Comparison of ENCODE assay signal across 24 cellular contexts in the genomic region with DNA sequence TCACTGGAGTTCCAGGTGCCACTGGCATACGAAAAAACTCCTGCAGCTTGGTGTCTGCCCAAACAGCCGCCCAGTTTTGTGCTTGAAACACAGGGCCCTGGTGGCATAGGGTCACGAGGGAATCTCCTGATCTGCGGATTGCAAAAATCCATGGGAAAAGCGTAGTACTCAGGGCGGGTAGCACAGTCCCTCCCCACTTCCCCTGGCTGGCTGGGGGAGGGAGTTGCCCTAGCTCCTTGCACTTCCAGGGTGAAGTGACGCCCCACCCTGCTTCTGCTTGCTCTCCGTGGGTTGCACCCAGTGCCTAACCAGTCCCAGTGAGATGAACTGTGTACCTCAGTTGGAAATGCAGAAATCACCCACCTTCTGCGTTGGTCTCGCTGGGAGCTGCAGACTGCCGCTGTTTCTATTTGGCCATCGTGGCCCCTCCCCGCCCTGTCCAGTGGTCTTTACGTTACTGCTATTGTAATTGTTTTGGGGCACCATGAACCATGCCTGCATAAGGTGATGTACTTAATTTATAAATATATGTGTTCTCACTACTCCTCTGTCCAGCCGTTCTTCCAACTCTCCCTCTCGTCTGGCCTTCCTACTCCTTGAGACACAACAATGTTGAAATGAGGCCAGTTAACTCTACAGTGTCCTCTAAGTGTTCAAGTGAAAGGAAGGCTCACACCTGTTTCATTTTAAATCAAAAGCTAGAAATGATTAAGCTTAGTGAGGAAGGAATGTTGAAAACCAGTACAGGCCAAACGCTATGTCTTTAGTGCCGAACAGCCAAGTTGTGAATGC.
A peak's percentile ranks its signal among the peaks of the same experiment; 100 is the strongest.
DNase-seq lines count a peak whose midpoint lies in the region; ATAC-seq, FAIRE-seq and TF ChIP-seq lines count a peak whose summit lies in the region.
"Had no signal": no experiment of that assay in that cellular context is flagged by ENCODE, and none has a peak within 500 bp of the region (broad histone marks: within the 10 kb centered on the region; RNA-seq: fewer than 3 reads in every experiment).

No MANE protein-coding gene starts in this region.

- no peak overlapping the region for H2BK20ac ChIP-seq in H1 (ENCODE audit: low read length)

- DNase-seq in H1 (ENCODE audit: low read depth in 1 of 2, low spot score in 2 of 2) (no peak), left lung (peak in 1 of 2 donors; percentile 48), nephron progenitor cell (no peak), upper lobe of right lung (peak; percentile 67), NCI-H2029 treated with DMSO at 0.1 percent for 48 hours (lab: John Stamatoyannopoulos, UW) (no peak)
- DNase-seq: ACHN; BE2C; C1 segment of cervical spinal cord; Caco-2; CD4-positive, CD25-positive, alpha-beta regulatory T cell; CD8-positive, alpha-beta memory T cell; GM23248; H7; HFFc6; IMR-90 had no signal

- H3K9me3 ChIP-seq in H1 (ENCODE audit: insufficient read depth in 2 of 2, low read depth in 1 of 2, low read length in 1 of 2): no peaks in the 10 kb centered on the region
- no peaks in the 10 kb centered on the region for H3K9me3 ChIP-seq in left lung
- no peaks in the 10 kb centered on the region for H3K9me3 ChIP-seq in upper lobe of right lung
- H3K9me3 ChIP-seq: BE2C had no signal

- no peaks in the 10 kb centered on the region for H3K4me1 Mint-ChIP-seq in nephron progenitor cell
- H3K4me1 Mint-ChIP-seq: CD4-positive, CD25-positive, alpha-beta regulatory T cell; CD8-positive, alpha-beta memory T cell had no signal

- TF ChIP-seq POLR2A in H1 (IDR thresholded peaks at IDR 0.05; ENCODE audit: control extremely low read depth in 1 of 2, low read depth in 2 of 2, low read length in 2 of 2): no peak

- H4K8ac ChIP-seq in H1 (ENCODE audit: extremely low read depth, insufficient read depth, low read length): peak overlapping the region; percentile 57; the same call in 1 of the 2 replicates

- no peak overlapping the region for H2AFZ ChIP-seq in H1 (ENCODE audit: low read length)
- H2AFZ ChIP-seq: GM23248 had no signal

- no peak overlapping the region for H2BK120ac ChIP-seq in H1 (replicated peaks; ENCODE audit: low read depth, low read length)

- no peak overlapping the region for H2AK5ac ChIP-seq in H1 (ENCODE audit: low read depth, low read length)

- no peaks in the 10 kb centered on the region for H3K79me1 ChIP-seq in H1 (ENCODE audit: low read depth, low read length)

- no peak overlapping the region for H2BK5ac ChIP-seq in H1 (ENCODE audit: low read depth, low read length)

- no peak for FAIRE-seq in H1 (lab: Jason Lieb, UNC)
- FAIRE-seq: A204.1, D721Med, G401.6, GM12891, GM18507, HTR-8/SVneo had no signal

- WGBS in H1 (ENCODE audit: extremely low coverage in 1 of 2, insufficient coverage in 1 of 2, insufficient read length in 1 of 2, insufficient replicate concordance in 2 of 2, low coverage in 1 of 2, low lambda C conversion rate in 2 of 2, missing lambda C conversion rate in 1 of 2), 2 experiments: 91% methylated on average over 18 of the region's 18 CpGs; no CpG with 5 or more reads in 1 of the 2 experiments

- no peak overlapping the region for H3K23ac ChIP-seq in H1 (ENCODE audit: insufficient read length)

- H2BK12ac ChIP-seq in H1 (ENCODE audit: low read depth, low read length): no peak overlapping the region

- peaks cover 12% of the 10 kb centered on the region for H3K9me3 Mint-ChIP-seq in nephron progenitor cell
- H3K9me3 Mint-ChIP-seq: CD8-positive, alpha-beta memory T cell; HFFc6 had no signal

- H3K4me3 ChIP-seq in H1 (ENCODE audit: extremely low read depth in 1 of 4, insufficient read depth in 2 of 4, low read depth in 3 of 4, low read length in 4 of 4) (no peak overlapping the region), left lung (no peak overlapping the region), upper lobe of right lung (peak overlapping the region; percentile 4)
- H3K4me3 ChIP-seq: GM23248 had no signal

- no peak overlapping the region for H3K56ac ChIP-seq in H1 (replicated peaks; ENCODE audit: insufficient read length, low read depth, low read length)

- H3K27ac ChIP-seq in H1 (ENCODE audit: low read depth, low read length) (no peak overlapping the region), left lung (no peak overlapping the region), upper lobe of right lung (no peak overlapping the region)
- H3K27ac ChIP-seq: GM23248 had no signal

- 0 out of 8 replicates have a peak, but pooled peaks cover 0 to 2% (median 0%) of the 10 kb centered on the region in 4 experiments for H3K36me3 ChIP-seq in H1 (ENCODE audit: control insufficient read depth in 2 of 4, insufficient read depth in 4 of 4, low read length in 3 of 4)
- no peaks in the 10 kb centered on the region for H3K36me3 ChIP-seq in left lung
- no peaks in the 10 kb centered on the region for H3K36me3 ChIP-seq in upper lobe of right lung
- H3K36me3 ChIP-seq: BE2C had no signal

- intact Hi-C loops in left lung (cut with DNase I): no loop called here
- intact Hi-C loops in upper lobe of right lung (cut with DNase I): no loop called here

- CTCF ChIA-PET in H1 (lab: Charles Lee; ENCODE audit: partially characterized antibody): interaction anchor here (0.7 to 2.9 kb wide), 5 partner anchors 12 to 387 kb away, joined by 3 to 20 read pairs (median 3); no protein-coding TSS in a partner anchor

- peaks cover 22% of the 10 kb centered on the region for H3K36me3 Mint-ChIP-seq in nephron progenitor cell (ENCODE audit: low read depth)
- H3K36me3 Mint-ChIP-seq: CD8-positive, alpha-beta memory T cell had no signal

- peak; percentile 91 for ATAC-seq in left lung
- peak; percentile 81 for ATAC-seq in upper lobe of right lung
- no peak for ATAC-seq in HG03469 (IDR thresholded peaks at IDR 0.05; ENCODE audit: unreplicated experiment)
- ATAC-seq in GM18502 (IDR thresholded peaks at IDR 0.05; ENCODE audit: poor library complexity, unreplicated experiment): no peak
- ATAC-seq: HCT116 had no signal

- POLR2A ChIA-PET in H1 (lab: Charles Lee; ENCODE audit: partially characterized antibody): interaction anchor here (0.6 to 1.9 kb wide), 3 partner anchors 10 to 150 kb away, joined by 4 to 7 read pairs (median 4); no protein-coding TSS in a partner anchor

- H3K27me3 Mint-ChIP-seq in nephron progenitor cell (ENCODE audit: low read depth, poor library complexity): peaks cover under 1% of the 10 kb centered on the region
- H3K27me3 Mint-ChIP-seq: CD4-positive, CD25-positive, alpha-beta regulatory T cell; CD8-positive, alpha-beta memory T cell had no signal

- TF ChIP-seq EP300 in H1 (IDR thresholded peaks at IDR 0.05; ENCODE audit: borderline replicate concordance in 1 of 2, low read depth in 2 of 2, low read length in 2 of 2): no peak

- no peak overlapping the region for H3K9ac ChIP-seq in H1 (replicated peaks in 1 of 4; ENCODE audit: extremely low read depth in 1 of 4, low read depth in 3 of 4, low read length in 3 of 4)
- H3K9ac ChIP-seq: GM23248 had no signal

- no peak overlapping the region for H3K14ac ChIP-seq in H1 (ENCODE audit: insufficient read length)

- no peak overlapping the region for H3K4me3 Mint-ChIP-seq in nephron progenitor cell
- H3K4me3 Mint-ChIP-seq: CD4-positive, CD25-positive, alpha-beta regulatory T cell; CD8-positive, alpha-beta memory T cell; HFFc6 had no signal

- H4K5ac ChIP-seq in H1 (ENCODE audit: insufficient read length, low read depth, low read length): no peak overlapping the region

- no peaks in the 10 kb centered on the region for H3K79me2 ChIP-seq in H1 (ENCODE audit: control insufficient read depth in 1 of 2, insufficient read depth in 2 of 2, low read length in 2 of 2)

- no peaks in the 10 kb centered on the region for H3K27me3 ChIP-seq in H1 (replicated peaks in 1 of 4; ENCODE audit: control insufficient read depth in 3 of 4, extremely low read depth in 1 of 4, insufficient read depth in 3 of 4, low read length in 3 of 4)
- no peaks in the 10 kb centered on the region for H3K27me3 ChIP-seq in left lung
- no peaks in the 10 kb centered on the region for H3K27me3 ChIP-seq in upper lobe of right lung
- H3K27me3 ChIP-seq: BE2C had no signal

- no peak overlapping the region for H3K4me2 ChIP-seq in H1 (ENCODE audit: insufficient read depth in 1 of 2, low read depth in 2 of 2, low read length in 2 of 2)

- peak overlapping the region; percentile 17 for H3K27ac Mint-ChIP-seq in nephron progenitor cell
- H3K27ac Mint-ChIP-seq: CD4-positive, CD25-positive, alpha-beta regulatory T cell; CD8-positive, alpha-beta memory T cell; HFFc6 had no signal

- H3K4me1 ChIP-seq in H1 (replicated peaks in 1 of 4; ENCODE audit: control insufficient read depth in 3 of 4, insufficient read depth in 4 of 4, low read length in 3 of 4) (no peaks in the 10 kb centered on the region; a peak in 1 of 7 replicates), left lung (no peaks in the 10 kb centered on the region), upper lobe of right lung (no peaks in the 10 kb centered on the region)
- H3K4me1 ChIP-seq: BE2C, Caco-2 had no signal

- no peak overlapping the region for H3K4ac ChIP-seq in H1 (replicated peaks; ENCODE audit: insufficient read length, low read depth, low read length)

- no peaks in the 10 kb centered on the region for H3K23me2 ChIP-seq in H1 (ENCODE audit: low read depth, low read length)

- no peaks in the 10 kb centered on the region for H4K20me1 ChIP-seq in H1 (replicated peaks in 1 of 2; ENCODE audit: control insufficient read depth in 1 of 2, insufficient read depth in 2 of 2, low read length in 2 of 2)

- TF ChIP-seq CTCF in H1 (IDR thresholded peaks at IDR 0.05; ENCODE audit: control extremely low read depth in 1 of 3, insufficient read depth in 1 of 3, low read depth in 1 of 3, low read length in 3 of 3) (no peak), left lung (IDR thresholded peaks at IDR 0.05) (no peak), nephron progenitor cell (IDR thresholded peaks at IDR 0.05) (no peak), upper lobe of right lung (IDR thresholded peaks at IDR 0.05) (no peak)

- no peak overlapping the region for H2BK15ac ChIP-seq in H1 (ENCODE audit: low read length)

- no peak for TF ChIP-seq RAD21 in H1 (IDR thresholded peaks at IDR 0.05 in 1 of 2, conservative IDR thresholded peaks at IDR 0.05 in 1 of 2; ENCODE audit: low read depth in 2 of 2, low read length in 2 of 2)

- H3K18ac ChIP-seq in H1 (ENCODE audit: extremely low read depth, low read length): no peak overlapping the region

- H4K91ac ChIP-seq in H1 (replicated peaks; ENCODE audit: insufficient read length, low read length): no peak overlapping the region

TF ChIP-seq in H1, 55 proteins besides CTCF, POLR2A, EP300 and RAD21:
- TF ChIP-seq CHD2 (IDR thresholded peaks at IDR 0.05; ENCODE audit: low read length) (no peak), NRF1 (IDR thresholded peaks at IDR 0.05; ENCODE audit: low read depth, low read length) (no peak), RBBP5 (IDR thresholded peaks at IDR 0.05; ENCODE audit: borderline replicate concordance, low read depth, low read length) (no peak)

Comparison
In these comparisons a context has a peak if more than half of its experiments do, and no peak if none do; other contexts are left out.
1. ATAC-seq: peak in left lung (single experiment) and upper lobe of right lung (single experiment); none in HG03469 (single experiment) and GM18502 (single experiment).